ENCODE assay signal across 9 cellular contexts in the genomic region with DNA sequence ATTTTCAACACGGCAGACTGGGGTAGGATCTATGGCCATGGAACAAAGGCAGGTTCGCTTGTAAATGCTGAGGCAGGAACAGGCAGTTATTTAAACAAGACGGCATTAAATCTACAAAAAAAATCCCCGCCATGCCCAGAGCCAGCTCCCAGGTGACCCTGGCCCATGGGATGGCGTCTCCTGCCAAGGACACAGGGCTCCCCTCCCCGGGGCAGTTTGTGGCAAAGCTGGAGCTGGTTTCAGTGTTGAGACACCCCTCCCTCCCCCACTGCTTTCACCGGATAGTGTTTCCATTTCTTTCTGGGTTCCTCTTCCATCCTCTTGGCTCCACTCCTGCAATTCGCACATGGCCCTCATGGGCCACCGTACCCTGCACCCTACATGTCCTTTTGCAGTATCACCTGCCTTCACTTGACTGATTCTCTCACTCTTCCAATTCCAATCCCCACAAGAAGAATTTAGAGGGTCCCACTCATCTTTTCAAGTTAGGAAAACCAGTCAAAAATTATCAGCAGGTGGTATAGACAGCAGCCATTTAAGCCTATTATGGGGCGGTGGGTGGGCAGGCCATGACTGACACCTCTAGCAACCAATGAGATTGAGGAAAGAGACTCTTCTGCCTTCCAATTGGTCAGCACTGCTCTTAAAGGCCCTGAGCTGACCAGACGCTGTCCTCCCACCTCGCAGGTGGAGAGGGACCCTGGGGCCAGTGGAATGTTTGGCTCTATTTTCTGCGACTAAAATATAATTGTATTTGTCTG. TPM values are rescaled to one million over a fixed set of nuclear protein-coding genes. Genes with fewer than 3 reads are reported as not detected.
DNase-seq lines count a peak whose midpoint lies in the region; ATAC-seq and TF ChIP-seq lines count a peak whose summit lies in the region.
"Had no signal": no experiment of that assay in that cellular context is flagged by ENCODE, and none has a peak within 500 bp of the region (broad histone marks: within the 10 kb centered on the region; RNA-seq: fewer than 3 reads in every experiment).

No MANE protein-coding gene starts in this region.

- no peaks in the 10 kb centered on the region for H3F3A ChIP-seq in GM23248 (ENCODE audit: insufficient read depth)

- H3K36me3 Mint-ChIP-seq in activated naive CD4-positive, alpha-beta T cell treated with anti-CD3 and anti-CD28 coated beads for 36 hours (ENCODE audit: low read depth) = no peaks in the 10 kb centered on the region
- no peaks in the 10 kb centered on the region for H3K36me3 Mint-ChIP-seq in natural killer cell

- H4K20me1 ChIP-seq in GM23248 (ENCODE audit: insufficient read depth) (no peaks in the 10 kb centered on the region), osteoblast (ENCODE audit: insufficient read depth, low read length) (no peaks in the 10 kb centered on the region)

- no peak overlapping the region for H2AFZ ChIP-seq in GM23248
- no peak overlapping the region for H2AFZ ChIP-seq in osteoblast (ENCODE audit: low read length)

- H3K4me2 ChIP-seq in GM23248 (ENCODE audit: unreplicated experiment) (no peak overlapping the region), osteoblast (ENCODE audit: insufficient read depth, low read length) (no peak overlapping the region)

- TF ChIP-seq CTCF in astrocyte of the spinal cord (IDR thresholded peaks at IDR 0.05; ENCODE audit: low read depth, low read length) (no peak), osteoblast (IDR thresholded peaks at IDR 0.05; ENCODE audit: extremely low read depth, low read depth, low read length) (no peak), natural killer cell (IDR thresholded peaks at IDR 0.05) (no peak)

- H3K36me3 ChIP-seq in GM23248 (ENCODE audit: low read depth) (no peaks in the 10 kb centered on the region), osteoblast (ENCODE audit: insufficient read depth, low read length) (no peaks in the 10 kb centered on the region)
- H3K36me3 ChIP-seq: esophagus muscularis mucosa had no signal

- intact Hi-C loops in activated naive CD4-positive, alpha-beta T cell treated with anti-CD3 and anti-CD28 coated beads for 36 hours (cut with micrococcal nuclease) = loop anchor here (10.0 kb wide), 1 partner anchor 97 kb away; a partner anchor contains a TSS
- intact Hi-C loops in natural killer cell (cut with micrococcal nuclease) = loop anchor here (10.0 kb wide), 1 partner anchor 97 kb away; a partner anchor contains a TSS

- H3K9me3 Mint-ChIP-seq in activated naive CD4-positive, alpha-beta T cell treated with anti-CD3 and anti-CD28 coated beads for 36 hours = no peaks in the 10 kb centered on the region
- no peaks in the 10 kb centered on the region for H3K9me3 Mint-ChIP-seq in natural killer cell

- ATAC-seq in natural killer cell = no peak

- H3K27ac Mint-ChIP-seq in activated naive CD4-positive, alpha-beta T cell treated with anti-CD3 and anti-CD28 coated beads for 36 hours = no peak overlapping the region
- H3K27ac Mint-ChIP-seq in natural killer cell = no peak overlapping the region

- in situ Hi-C loops in GM23248 (cut with MboI) (no loop called here), astrocyte of the spinal cord (cut with HindIII; ENCODE audit: low sequenced_read_pairs) (no loop called here)

- CTCF ChIA-PET in activated naive CD4-positive, alpha-beta T cell treated with anti-CD3 and anti-CD28 coated beads for 36 hours (lab: Charles Lee) = interaction anchor here (0.6 kb wide), 1 partner anchor 289 kb away, joined by 5 read pairs; no protein-coding TSS in a partner anchor

- no peaks in the 10 kb centered on the region for H3K27me3 Mint-ChIP-seq in activated naive CD4-positive, alpha-beta T cell treated with anti-CD3 and anti-CD28 coated beads for 36 hours (ENCODE audit: low read depth)
- H3K27me3 Mint-ChIP-seq in natural killer cell (ENCODE audit: low read depth in 2 of 2) = peaks cover 12 to 14% of the 10 kb centered on the region in 2 donors

- DNase-seq in GM23248 (peak; percentile 12), NAMALWA (ENCODE audit: low spot score) (peak; percentile 75), astrocyte of the spinal cord (ENCODE audit: low read depth, low spot score) (peak; percentile 5), medulla oblongata (ENCODE audit: extremely low spot score) (peak; percentile 52), osteoblast (ENCODE audit: insufficient read length, low spot score, missing footprints) (no peak), natural killer cell (no peak)
- DNase-seq in activated naive CD4-positive, alpha-beta T cell treated with anti-CD3 and anti-CD28 coated beads for 36 hours = no peak
- DNase-seq: activated CD4-positive, alpha-beta T cell treated with anti-CD3 and anti-CD28 coated beads, Interleukin-2, amount 50 U/mL, for 4 hours had no signal

- H3K4me1 Mint-ChIP-seq in activated naive CD4-positive, alpha-beta T cell treated with anti-CD3 and anti-CD28 coated beads for 36 hours (ENCODE audit: low read depth) = peaks cover 6% of the 10 kb centered on the region
- peaks cover under 1% of the 10 kb centered on the region in 2 donors for H3K4me1 Mint-ChIP-seq in natural killer cell

- no peaks in the 10 kb centered on the region for H3K79me2 ChIP-seq in GM23248 (ENCODE audit: insufficient read depth)
- H3K79me2 ChIP-seq in osteoblast (ENCODE audit: insufficient read depth, low read length) = no peaks in the 10 kb centered on the region

- WGBS in GM23248 (ENCODE audit: low coverage in 1 of 2, low lambda C conversion rate in 2 of 2, missing lambda C conversion rate in 2 of 2), 2 experiments = 67 to 73% methylated on average over 13 of the region's 13 CpGs

- H3K27me3 ChIP-seq in GM23248 (replicated peaks; ENCODE audit: insufficient read depth) (peaks cover 48% of the 10 kb centered on the region), osteoblast (ENCODE audit: insufficient read depth, low read length) (peaks cover 40% of the 10 kb centered on the region)

- no peaks in the 10 kb centered on the region for H3K9me2 ChIP-seq in GM23248 (ENCODE audit: insufficient read depth)

- H3K4me1 ChIP-seq in GM23248 (ENCODE audit: insufficient read depth) (no peaks in the 10 kb centered on the region), osteoblast (ENCODE audit: insufficient read depth, low read length) (no peaks in the 10 kb centered on the region)

- no peak overlapping the region for H3K9ac ChIP-seq in GM23248

- no peaks in the 10 kb centered on the region for H3K9me3 ChIP-seq in GM23248 (ENCODE audit: low read depth)
- H3K9me3 ChIP-seq in osteoblast (ENCODE audit: low read depth, low read length) = no peaks in the 10 kb centered on the region
- H3K9me3 ChIP-seq: esophagus muscularis mucosa had no signal

- H3K4me3 Mint-ChIP-seq in activated naive CD4-positive, alpha-beta T cell treated with anti-CD3 and anti-CD28 coated beads for 36 hours = no peak overlapping the region
- H3K4me3 Mint-ChIP-seq in natural killer cell = no peak overlapping the region

- H3K4me3 ChIP-seq in GM23248 = no peak overlapping the region
- no peak overlapping the region for H3K4me3 ChIP-seq in astrocyte of the spinal cord (ENCODE audit: low read depth, low read length)
- H3K4me3 ChIP-seq in osteoblast (ENCODE audit: insufficient read depth, low read length) = no peak overlapping the region
- H3K4me3 ChIP-seq: esophagus muscularis mucosa had no signal

- H3K27ac ChIP-seq in GM23248 = no peak overlapping the region
- no peak overlapping the region for H3K27ac ChIP-seq in osteoblast (ENCODE audit: low read depth, low read length)
- H3K27ac ChIP-seq: esophagus muscularis mucosa had no signal

RNA-seq across cellular contexts. Expression of a gene that starts 52.0 kb away (rescaled TPM):
- not detected in 2 replicates for total RNA-seq in GM23248 (2014; rRNA removed; shearing (Covaris generic))
- polyA plus RNA-seq in GM23248 (2016; fragmentation: Nextera tagmentation; extraction: Ambion mirVana) = not detected in 2 replicates
- not detected for total RNA-seq in activated naive CD4-positive, alpha-beta T cell treated with anti-CD3 and anti-CD28 coated beads for 36 hours
- total RNA-seq in osteoblast (not detected in 2 replicates), natural killer cell (1 to 10 TPM in 1 of 3 donors, under 1 TPM in 2; 0.47 to 1.4 (median 0.48) TPM)
- total RNA-seq: esophagus muscularis mucosa had no signal

Comparison
In these comparisons a context has a peak if more than half of its experiments do, and no peak if none do; other contexts are left out.
1. DNase-seq: peak in GM23248 (single experiment), NAMALWA (single experiment), astrocyte of the spinal cord (single experiment) and medulla oblongata (single experiment); none in activated naive CD4-positive, alpha-beta T cell treated with anti-CD3 and anti-CD28 coated beads for 36 hours (single experiment), osteoblast (single experiment) and natural killer cell (single experiment).